Comparison of ENCODE assay signal across 1 cellular context in genomic region chr11:117985953-117986887, GRCh38.
TF ChIP-seq lines count a peak whose summit lies in the region.

IL10RA (plus strand) TSS chr11:117986394; CDS start chr11:117986468, 74 bp downstream.

TF ChIP-seq in K562, 482 proteins besides CTCF, POLR2A, EP300 and RAD21 (continued from another document and continues in another):
- TF ChIP-seq SRF (CRISPR knock-in tag; IDR thresholded peaks at IDR 0.05) (0 out of 4 replicates have a peak, but pooled peaks of 1 of the 2 experiments have one; percentile 15), RFX7 (CRISPR knock-in tag; IDR thresholded peaks at IDR 0.05) (no peak), ZBTB7A (IDR thresholded peaks at IDR 0.05; ENCODE audit: borderline replicate concordance, control insufficient read depth, low read depth, low read length) (no peak), MED1 (CRISPR knock-in tag; IDR thresholded peaks at IDR 0.05; ENCODE audit: borderline replicate concordance) (no peak), RBFOX2 (IDR thresholded peaks at IDR 0.05; ENCODE audit: low read depth, low read length) (peak; percentile 94), KLF13 (tag; IDR thresholded peaks at IDR 0.05; ENCODE audit: borderline replicate concordance, low read depth) (peak; percentile 50; the same call in 1 of the 2 replicates), GTF3C2 (IDR thresholded peaks at IDR 0.05; ENCODE audit: borderline replicate concordance, extremely low read depth, insufficient read length) (no peak), ZBTB33 (CRISPR knock-in tag; IDR thresholded peaks at IDR 0.05) (peak; percentile 97), HNRNPK (IDR thresholded peaks at IDR 0.05; ENCODE audit: low read depth, low read length, poor library complexity, severe bottlenecking) (no peak), MAX (CRISPR knock-in tag; IDR thresholded peaks at IDR 0.05) (peak; percentile 99), MLX (CRISPR knock-in tag; conservative IDR thresholded peaks at IDR 0.05) (no peak), TRIM25 (IDR thresholded peaks at IDR 0.05; ENCODE audit: borderline replicate concordance) (no peak), ZNF384 (IDR thresholded peaks at IDR 0.05; ENCODE audit: low read depth, low read length) (no peak), RBM17 (IDR thresholded peaks at IDR 0.05; ENCODE audit: borderline replicate concordance, low read depth, low read length) (no peak), MEF2A (IDR thresholded peaks at IDR 0.05; ENCODE audit: control insufficient read depth, low read depth, low read length) (no peak), ZNF184 (CRISPR knock-in tag; IDR thresholded peaks at IDR 0.05) (no peak), PYGO2 (tag; IDR thresholded peaks at IDR 0.05) (no peak), NFRKB (IDR thresholded peaks at IDR 0.05; ENCODE audit: low read depth) (peak; percentile 70), PRPF4 (IDR thresholded peaks at IDR 0.05; ENCODE audit: insufficient read depth, low read depth, low read length, poor library complexity, severe bottlenecking) (no peak), TAF15 (IDR thresholded peaks at IDR 0.05; ENCODE audit: low read depth, low read length) (no peak), ZNF586 (CRISPR knock-in tag; conservative IDR thresholded peaks at IDR 0.05) (no peak), ARNT (IDR thresholded peaks at IDR 0.05) (0 out of 4 replicates have a peak, but pooled peaks of 1 of the 2 experiments have one; percentile 20), GATA2 (CRISPR knock-in tag; IDR thresholded peaks at IDR 0.05) (no peak), RBBP5 (IDR thresholded peaks at IDR 0.05; ENCODE audit: borderline replicate concordance, insufficient read depth, low read length, poor library complexity, severe bottlenecking) (peak; percentile 90), ZNF3 (CRISPR knock-in tag; IDR thresholded peaks at IDR 0.05) (no peak), BDP1 (IDR thresholded peaks at IDR 0.05; ENCODE audit: insufficient read depth, insufficient read length) (no peak), STAT6 (CRISPR knock-in tag; IDR thresholded peaks at IDR 0.05) (no peak), SAFB2 (IDR thresholded peaks at IDR 0.05; ENCODE audit: borderline replicate concordance, low read depth, low read length, severe bottlenecking) (no peak), CCAR2 (IDR thresholded peaks at IDR 0.05; ENCODE audit: low read depth, low read length) (no peak), ZEB2 (IDR thresholded peaks at IDR 0.05) (peak; percentile 43; the same call in 1 of the 2 replicates)
- TF ChIP-seq, protein P1, sequence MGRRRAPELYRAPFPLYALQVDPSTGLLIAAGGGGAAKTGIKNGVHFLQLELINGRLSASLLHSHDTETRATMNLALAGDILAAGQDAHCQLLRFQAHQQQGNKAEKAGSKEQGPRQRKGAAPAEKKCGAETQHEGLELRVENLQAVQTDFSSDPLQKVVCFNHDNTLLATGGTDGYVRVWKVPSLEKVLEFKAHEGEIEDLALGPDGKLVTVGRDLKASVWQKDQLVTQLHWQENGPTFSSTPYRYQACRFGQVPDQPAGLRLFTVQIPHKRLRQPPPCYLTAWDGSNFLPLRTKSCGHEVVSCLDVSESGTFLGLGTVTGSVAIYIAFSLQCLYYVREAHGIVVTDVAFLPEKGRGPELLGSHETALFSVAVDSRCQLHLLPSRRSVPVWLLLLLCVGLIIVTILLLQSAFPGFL (CRISPR knock-in tag; IDR thresholded peaks at IDR 0.05): no peak
- TF ChIP-seq, protein P2, sequence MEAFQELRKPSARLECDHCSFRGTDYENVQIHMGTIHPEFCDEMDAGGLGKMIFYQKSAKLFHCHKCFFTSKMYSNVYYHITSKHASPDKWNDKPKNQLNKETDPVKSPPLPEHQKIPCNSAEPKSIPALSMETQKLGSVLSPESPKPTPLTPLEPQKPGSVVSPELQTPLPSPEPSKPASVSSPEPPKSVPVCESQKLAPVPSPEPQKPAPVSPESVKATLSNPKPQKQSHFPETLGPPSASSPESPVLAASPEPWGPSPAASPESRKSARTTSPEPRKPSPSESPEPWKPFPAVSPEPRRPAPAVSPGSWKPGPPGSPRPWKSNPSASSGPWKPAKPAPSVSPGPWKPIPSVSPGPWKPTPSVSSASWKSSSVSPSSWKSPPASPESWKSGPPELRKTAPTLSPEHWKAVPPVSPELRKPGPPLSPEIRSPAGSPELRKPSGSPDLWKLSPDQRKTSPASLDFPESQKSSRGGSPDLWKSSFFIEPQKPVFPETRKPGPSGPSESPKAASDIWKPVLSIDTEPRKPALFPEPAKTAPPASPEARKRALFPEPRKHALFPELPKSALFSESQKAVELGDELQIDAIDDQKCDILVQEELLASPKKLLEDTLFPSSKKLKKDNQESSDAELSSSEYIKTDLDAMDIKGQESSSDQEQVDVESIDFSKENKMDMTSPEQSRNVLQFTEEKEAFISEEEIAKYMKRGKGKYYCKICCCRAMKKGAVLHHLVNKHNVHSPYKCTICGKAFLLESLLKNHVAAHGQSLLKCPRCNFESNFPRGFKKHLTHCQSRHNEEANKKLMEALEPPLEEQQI (IDR thresholded peaks at IDR 0.05): no peak
